Comparison of ENCODE assay signal across 29 cellular contexts in the genomic region with DNA sequence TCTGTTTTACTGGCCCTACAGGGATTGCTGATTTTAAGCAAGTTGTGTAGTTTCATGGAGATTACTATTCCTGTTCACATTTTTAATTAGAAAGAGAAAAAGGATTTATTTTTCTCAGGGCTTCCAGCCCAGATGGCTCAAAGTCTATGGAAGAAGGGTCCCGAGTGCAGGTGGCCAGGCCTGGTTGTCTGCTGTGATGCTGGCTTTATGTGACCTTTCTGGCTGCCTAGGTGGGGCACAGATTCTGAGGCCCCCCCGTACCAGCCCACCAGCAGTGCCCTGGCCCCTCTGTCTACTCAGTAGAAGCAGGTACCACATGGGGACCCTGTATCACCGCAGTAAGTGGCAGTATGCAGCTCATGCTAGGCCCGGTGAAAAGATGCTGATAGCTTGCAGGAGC.
"Had no signal": no experiment of that assay in that cellular context is flagged by ENCODE, and none has a peak within 500 bp of the region (broad histone marks: within the 10 kb centered on the region; RNA-seq: fewer than 3 reads in every experiment).

No MANE protein-coding gene starts in this region.

- H3K9me3 Mint-ChIP-seq: mesothelial cell of epicardium; natural killer cell; neural progenitor cell; stimulated activated memory B cell treated with anti-CD40 and anti-IgM and Interleukin-4, amounts not matched to agents 10 μg/mL and 1 μg/mL and 100 μg/mL, for 72 hours; stimulated activated naive CD8-positive, alpha-beta T cell treated with anti-CD3 and anti-CD28 coated beads, Interleukin-15, amount 100 ng/mL, for 72 hours; type B pancreatic cell had no signal

- H3K4me1 Mint-ChIP-seq: naive B cell; natural killer cell; neural progenitor cell; stimulated activated memory B cell treated with anti-CD40 and anti-IgM and Interleukin-4, amounts not matched to agents 10 μg/mL and 1 μg/mL and 100 μg/mL, for 72 hours; stimulated activated naive CD8-positive, alpha-beta T cell treated with anti-CD3 and anti-CD28 coated beads, Interleukin-15, amount 100 ng/mL, for 72 hours had no signal

- H3K4me1 ChIP-seq: lower lobe of right lung, parathyroid adenoma, psoas muscle had no signal

- H3K27ac Mint-ChIP-seq: mesothelial cell of epicardium; naive B cell; natural killer cell; nephron progenitor cell; neural progenitor cell; stimulated activated memory B cell treated with anti-CD40 and anti-IgM and Interleukin-4, amounts not matched to agents 10 μg/mL and 1 μg/mL and 100 μg/mL, for 72 hours; type B pancreatic cell had no signal

- ATAC-seq: left cardiac atrium; left lobe of liver; lower lobe of right lung; psoas muscle; right lobe of liver; stimulated activated memory B cell treated with anti-CD40 and anti-IgM and Interleukin-4, amounts not matched to agents 10 μg/mL and 1 μg/mL and 100 μg/mL, for 72 hours; stimulated activated naive CD8-positive, alpha-beta T cell treated with anti-CD3 and anti-CD28 coated beads, Interleukin-15, amount 100 ng/mL, for 72 hours had no signal

- DNase-seq: kidney glomerular epithelial cell; left cardiac atrium; lower lobe of right lung; mammary epithelial cell; mesenchymal stem cell; naive B cell; natural killer cell; nephron progenitor cell; occipital lobe; psoas muscle; right lobe of liver; stimulated activated CD4-positive, alpha-beta T cell treated with anti-CD3 and anti-CD28 coated beads, Interleukin-1b, Interleukin-23, amount 100 ng/mL, for 48 hours; stimulated activated CD4-positive, alpha-beta T cell treated with anti-CD3 and anti-CD28 coated beads, Interleukin-2, amount 100 ng/mL, for 48 hours; stimulated activated CD4-positive, alpha-beta T cell treated with anti-CD3 and anti-CD28 coated beads, Interleukin-4, amount 100 ng/mL, for 4 hours; stimulated activated CD8-positive, alpha-beta memory T cell treated with anti-CD3 and anti-CD28 coated beads, Interleukin-4, amount 100 ng/mL, for 48 hours; stimulated activated naive CD4-positive, alpha-beta T cell treated with Interleukin-2 at 50 U/mL for 16 hours; stimulated activated naive CD8-positive, alpha-beta T cell treated with anti-CD3 and anti-CD28 coated beads, Interleukin-15, amount 100 ng/mL, for 72 hours; substantia nigra; uterus had no signal

- H3K79me2 ChIP-seq: hepatocyte, parathyroid adenoma had no signal

- H3K27ac ChIP-seq: hepatocyte, lower lobe of right lung, neural progenitor cell, neutrophil, parathyroid adenoma, psoas muscle, right lobe of liver, tibial nerve, uterus had no signal

- H3K4me2 ChIP-seq: hepatocyte, neural progenitor cell, smooth muscle cell had no signal

- H3K4me3 ChIP-seq: hepatocyte, lower lobe of right lung, neural progenitor cell, psoas muscle, right lobe of liver, smooth muscle cell, tibial nerve, uterus had no signal

- H3K9ac ChIP-seq: neural progenitor cell, parathyroid adenoma had no signal

- H2AFZ ChIP-seq: hepatocyte, parathyroid adenoma had no signal

- H3K27me3 ChIP-seq: hepatocyte, neural progenitor cell, neutrophil, right lobe of liver, tibial nerve, uterus had no signal

- H3K36me3 ChIP-seq: lower lobe of right lung, neural progenitor cell, neutrophil, right lobe of liver, tibial nerve, uterus had no signal

- H3K4me3 Mint-ChIP-seq: mesothelial cell of epicardium; naive B cell; natural killer cell; nephron progenitor cell; neural progenitor cell; stimulated activated memory B cell treated with anti-CD40 and anti-IgM and Interleukin-4, amounts not matched to agents 10 μg/mL and 1 μg/mL and 100 μg/mL, for 72 hours; stimulated activated naive CD8-positive, alpha-beta T cell treated with anti-CD3 and anti-CD28 coated beads, Interleukin-15, amount 100 ng/mL, for 72 hours; type B pancreatic cell had no signal

- H3K27me3 Mint-ChIP-seq: naive B cell; stimulated activated memory B cell treated with anti-CD40 and anti-IgM and Interleukin-4, amounts not matched to agents 10 μg/mL and 1 μg/mL and 100 μg/mL, for 72 hours; stimulated activated naive CD8-positive, alpha-beta T cell treated with anti-CD3 and anti-CD28 coated beads, Interleukin-15, amount 100 ng/mL, for 72 hours had no signal

- H3K9me3 ChIP-seq: lower lobe of right lung, neutrophil, psoas muscle, right lobe of liver, uterus had no signal

- H3K36me3 Mint-ChIP-seq: mesothelial cell of epicardium; naive B cell; natural killer cell; neural progenitor cell; stimulated activated memory B cell treated with anti-CD40 and anti-IgM and Interleukin-4, amounts not matched to agents 10 μg/mL and 1 μg/mL and 100 μg/mL, for 72 hours; type B pancreatic cell had no signal
